In the genomic region with DNA sequence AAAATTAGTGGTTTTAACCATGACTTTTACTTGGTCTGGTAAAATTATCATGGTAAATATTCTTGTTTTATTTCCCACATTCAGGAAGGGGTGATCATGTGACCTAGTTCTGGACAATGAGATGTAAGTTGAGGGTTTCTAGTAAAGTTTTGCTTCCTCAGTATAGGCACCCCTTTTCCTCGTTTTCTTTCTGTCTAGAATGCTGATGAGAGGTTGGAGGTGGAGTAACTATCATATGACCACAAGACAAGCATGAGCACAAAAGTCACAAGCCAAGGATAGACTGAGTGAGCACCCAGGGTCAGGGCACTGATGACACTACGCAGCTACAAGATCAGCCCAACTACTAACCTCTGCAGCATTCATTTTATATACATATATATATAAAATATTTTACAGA, we compare ENCODE assay signal across 10 cellular contexts. TPM values are rescaled to one million over a fixed set of nuclear protein-coding genes. Genes with fewer than 3 reads are reported as not detected.
DNase-seq lines count a peak whose midpoint lies in the region; ATAC-seq and TF ChIP-seq lines count a peak whose summit lies in the region.
"Had no signal": no experiment of that assay in that cellular context is flagged by ENCODE, and none has a peak within 500 bp of the region (broad histone marks: within the 10 kb centered on the region; RNA-seq: fewer than 3 reads in every experiment).

No MANE protein-coding gene starts in this region.

- H3K36me3 ChIP-seq in cardiac muscle cell (no peaks in the 10 kb centered on the region), lower lobe of right lung (no peaks in the 10 kb centered on the region), vagina (no peaks in the 10 kb centered on the region)

- peak overlapping the region; percentile 16 for H3K4me3 ChIP-seq in cardiac muscle cell
- H3K4me3 ChIP-seq in dorsolateral prefrontal cortex = peak overlapping the region in 46 of 59 donors; percentile 12 to 59 (median 39)
- peak overlapping the region; percentile 45 for H3K4me3 ChIP-seq in lower lobe of right lung
- H3K4me3 ChIP-seq in vagina = peak overlapping the region; percentile 39

- TF ChIP-seq POLR2A in vagina (IDR thresholded peaks at IDR 0.05) = no peak

- TF ChIP-seq CTCF in cardiac muscle cell (IDR thresholded peaks at IDR 0.05; ENCODE audit: low read depth, low read length) = no peak
- TF ChIP-seq CTCF in dorsolateral prefrontal cortex (IDR thresholded peaks at IDR 0.05 in 54 of 56, conservative IDR thresholded peaks at IDR 0.05 in 2 of 56; ENCODE audit: low read depth in 1 of 56, partially characterized antibody in 56 of 56) = no peak
- TF ChIP-seq CTCF in lower lobe of right lung (IDR thresholded peaks at IDR 0.05) = no peak
- no peak for TF ChIP-seq CTCF in vagina (IDR thresholded peaks at IDR 0.05)

- H3K27ac ChIP-seq in cardiac muscle cell (no peak overlapping the region), dorsolateral prefrontal cortex (no peak overlapping the region), lower lobe of right lung (no peak overlapping the region), vagina (no peak overlapping the region)

- no peaks in the 10 kb centered on the region for H3K4me1 ChIP-seq in cardiac muscle cell (ENCODE audit: low read depth)
- H3K4me1 ChIP-seq in lower lobe of right lung = peaks cover 19% of the 10 kb centered on the region
- H3K4me1 ChIP-seq in vagina = no peaks in the 10 kb centered on the region

- H3K9me3 ChIP-seq in cardiac muscle cell (ENCODE audit: low read depth) (no peaks in the 10 kb centered on the region), lower lobe of right lung (no peaks in the 10 kb centered on the region), vagina (no peaks in the 10 kb centered on the region)

- intact Hi-C loops in Right ventricle myocardium inferior (cut with DNase I) = no loop called here
- intact Hi-C loops in dorsolateral prefrontal cortex (cut with DNase I) = no loop called here
- intact Hi-C loops in lower lobe of right lung (cut with DNase I) = no loop called here
- intact Hi-C loops in vagina (cut with DNase I) = no loop called here

- H3K27me3 ChIP-seq in cardiac muscle cell (no peaks in the 10 kb centered on the region), dorsolateral prefrontal cortex (no peaks in the 10 kb centered on the region), lower lobe of right lung (ENCODE audit: low read depth) (no peaks in the 10 kb centered on the region), vagina (no peaks in the 10 kb centered on the region)

- peak in 1 of 2 donors; percentile 18 for DNase-seq in cardiac muscle cell (ENCODE audit: low read depth in 1 of 2, low spot score in 1 of 2)
- DNase-seq in Right ventricle myocardium inferior (ENCODE audit: missing footprints) = no peak
- DNase-seq in dorsolateral prefrontal cortex = no peak
- DNase-seq in lower lobe of right lung = no peak
- no peak for DNase-seq in vagina (ENCODE audit: extremely low spot score in 2 of 2)
- DNase-seq in pons (ENCODE audit: low spot score) = no peak
- DNase-seq in DMS153 treated with DMSO at 0.1 percent for 48 hours (lab: John Stamatoyannopoulos, UW; ENCODE audit: unreplicated experiment) = no peak
- DNase-seq in activated effector memory CD4-positive, alpha-beta T cell treated with Interleukin-2 at 50 U/mL for 16 hours = no peak
- DNase-seq: C1 segment of cervical spinal cord, Kasumi-1 had no signal

- no peak for ATAC-seq in Right ventricle myocardium inferior
- peak in 1 of 2 donors; percentile 42 for ATAC-seq in lower lobe of right lung

RNA-seq across cellular contexts. Expression of a gene that starts 53.9 kb away (rescaled TPM):
- total RNA-seq in cardiac muscle cell (43.7 and 56.4 TPM in 2 replicates), Right ventricle myocardium inferior (4.7 TPM), dorsolateral prefrontal cortex (100 to 1,000 TPM in 2 of 120 experiments, 10 to 100 TPM in 118; 24.1 to 112 (median 48.7) TPM), lower lobe of right lung (58.0 TPM), vagina (44.7 TPM)
- polyA plus RNA-seq in cardiac muscle cell = 30.3 and 34.3 TPM in 2 replicates
